Comparison of ENCODE assay signal across 21 cellular contexts in genomic region chr17:50185724-50186545, GRCh38. TPM values are rescaled to one million over a fixed set of nuclear protein-coding genes. Genes with fewer than 3 reads are reported as not detected.
DNase-seq lines count a peak whose midpoint lies in the region; ATAC-seq, FAIRE-seq and TF ChIP-seq lines count a peak whose summit lies in the region.
"Had no signal": no experiment of that assay in that cellular context is flagged by ENCODE, and none has a peak within 500 bp of the region (broad histone marks: within the 10 kb centered on the region; RNA-seq: fewer than 3 reads in every experiment).

No MANE protein-coding gene starts in this region.

- intact Hi-C loops in mammary epithelial cell (cut with micrococcal nuclease) = no loop called here

- peak overlapping the region; percentile 44 for H2BK15ac ChIP-seq in mesenchymal stem cell (ENCODE audit: low read depth, poor library complexity, severe bottlenecking)

- H3K4me2 ChIP-seq in mammary epithelial cell (ENCODE audit: insufficient read depth, low read depth, low read length) (no peak overlapping the region), mesenchymal stem cell (ENCODE audit: low read length, poor library complexity, severe bottlenecking) (no peak overlapping the region)

- H3K36me3 Mint-ChIP-seq in HFFc6 (ENCODE audit: low read depth) = peaks cover 71% of the 10 kb centered on the region

- no peak overlapping the region for H4K8ac ChIP-seq in mesenchymal stem cell (ENCODE audit: low read length)

- H3K36me3 ChIP-seq in mammary epithelial cell (ENCODE audit: insufficient read depth, low read length) = no peaks in the 10 kb centered on the region
- peaks cover 73 to 90% of the 10 kb centered on the region in 2 experiments for H3K36me3 ChIP-seq in mesenchymal stem cell (ENCODE audit: control insufficient read depth in 1 of 2, insufficient read depth in 2 of 2, low read depth in 1 of 2, low read length in 2 of 2)
- peaks cover 0 to 57% (median 0%) of the 10 kb centered on the region in 3 donors for H3K36me3 ChIP-seq in tibial nerve
- H3K36me3 ChIP-seq: HAP-1, SJCRH30 had no signal

- H4K20me1 ChIP-seq in mammary epithelial cell (ENCODE audit: insufficient read depth, low read length) = no peaks in the 10 kb centered on the region

- in situ Hi-C loops in mammary epithelial cell (cut with MboI; ENCODE audit: low sequenced_read_pairs in 2 of 2) = no loop called here

- no peak overlapping the region for H2BK5ac ChIP-seq in mesenchymal stem cell (ENCODE audit: low read depth, low read length, poor library complexity, severe bottlenecking)

- H3K79me1 ChIP-seq in mesenchymal stem cell (replicated peaks; ENCODE audit: low read length, poor library complexity, severe bottlenecking) = no peaks in the 10 kb centered on the region

- H3K18ac ChIP-seq in mesenchymal stem cell (ENCODE audit: low read depth in 1 of 2, low read length in 2 of 2) = peak overlapping the region in 1 of 2 experiments; percentile 25

- H3K9ac ChIP-seq in mammary epithelial cell (ENCODE audit: insufficient read depth, low read length) (no peak overlapping the region), mesenchymal stem cell (ENCODE audit: low read length) (peak overlapping the region; percentile 100)

- CTCF ChIA-PET in mammary epithelial cell (lab: Charles Lee; ENCODE audit: low non-redundant PET) = no interaction called here

- no peak for TF ChIP-seq EP300 in tibial nerve (IDR thresholded peaks at IDR 0.05)

- H3K27ac ChIP-seq in mammary epithelial cell (ENCODE audit: insufficient read depth, low read depth, low read length) = no peak overlapping the region
- H3K27ac ChIP-seq in mesenchymal stem cell (ENCODE audit: low read length, poor library complexity, severe bottlenecking) = peak overlapping the region; percentile 12
- H3K27ac ChIP-seq in tibial nerve = peak overlapping the region; percentile 36 to 89 (median 64)
- H3K27ac ChIP-seq: body of pancreas, SJCRH30 had no signal

- no peak overlapping the region for H2AK5ac ChIP-seq in mesenchymal stem cell (ENCODE audit: low read length, severe bottlenecking)

- H3K4me3 ChIP-seq in mammary epithelial cell (replicated peaks in 1 of 3; ENCODE audit: insufficient read depth in 1 of 3, low read depth in 2 of 3, low read length in 3 of 3) (no peak overlapping the region), mesenchymal stem cell (ENCODE audit: insufficient read depth in 1 of 2, low read depth in 1 of 2, low read length in 2 of 2) (no peak overlapping the region), tibial nerve (no peak overlapping the region)
- H3K4me3 ChIP-seq: body of pancreas, dorsolateral prefrontal cortex, HAP-1, SJCRH30 had no signal

- TF ChIP-seq POLR2A in tibial nerve (IDR thresholded peaks at IDR 0.05) (no peak), H54 (IDR thresholded peaks at IDR 0.05; ENCODE audit: low read depth, low read length) (no peak)

- BruUV-seq in mammary epithelial cell (replicated peaks; lab: Mats Ljungman, UMichigan) = TSS peak; percentile 33

- no peaks in the 10 kb centered on the region for H3K27me3 ChIP-seq in mammary epithelial cell (ENCODE audit: insufficient read depth, low read length)
- no peaks in the 10 kb centered on the region for H3K27me3 ChIP-seq in mesenchymal stem cell (ENCODE audit: control insufficient read depth in 1 of 2, insufficient read depth in 1 of 2, low read length in 2 of 2)
- H3K27me3 ChIP-seq in tibial nerve = no peaks in the 10 kb centered on the region
- H3K27me3 ChIP-seq: body of pancreas, dorsolateral prefrontal cortex, SJCRH30 had no signal

- no peak overlapping the region for H2BK120ac ChIP-seq in mesenchymal stem cell (ENCODE audit: low read depth, low read length)

- H3K9me3 ChIP-seq in mammary epithelial cell (replicated peaks; ENCODE audit: insufficient read depth, low read length) (no peaks in the 10 kb centered on the region), mesenchymal stem cell (ENCODE audit: control insufficient read depth, low read length) (no peaks in the 10 kb centered on the region), tibial nerve (no peaks in the 10 kb centered on the region)
- H3K9me3 ChIP-seq: body of pancreas, HAP-1, SJCRH30 had no signal

- H3K27ac Mint-ChIP-seq in HFFc6 = peak overlapping the region; percentile 100
- H3K27ac Mint-ChIP-seq: activated naive CD4-positive, alpha-beta T cell treated with anti-CD3 and anti-CD28 coated beads for 36 hours had no signal

- H3K4ac ChIP-seq in mesenchymal stem cell (ENCODE audit: low read depth in 1 of 2, low read length in 2 of 2) = peak overlapping the region in 1 of 2 experiments; percentile 21

- TF ChIP-seq CTCF in HFFc6 (IDR thresholded peaks at IDR 0.05) = no peak
- TF ChIP-seq CTCF in mammary epithelial cell (conservative IDR thresholded peaks at IDR 0.05 in 1 of 2, IDR thresholded peaks at IDR 0.05 in 1 of 2; ENCODE audit: extremely low read depth in 1 of 2, insufficient read depth in 1 of 2, low read depth in 1 of 2, low read length in 2 of 2) = no peak
- TF ChIP-seq CTCF in tibial nerve (IDR thresholded peaks at IDR 0.05) = no peak

- no peak overlapping the region for H3K23ac ChIP-seq in mesenchymal stem cell (ENCODE audit: low read length in 2 of 2)

- H3K79me2 ChIP-seq in mammary epithelial cell (ENCODE audit: insufficient read depth, low read length) = no peaks in the 10 kb centered on the region

- ATAC-seq in HG03521 (IDR thresholded peaks at IDR 0.05; ENCODE audit: unreplicated experiment) = no peak
- ATAC-seq: body of pancreas, esophagus mucosa, HepG2 had no signal

- no peak overlapping the region for H4K91ac ChIP-seq in mesenchymal stem cell (ENCODE audit: low read length)

- WGBS in mammary epithelial cell (ENCODE audit: low coverage, missing lambda C conversion rate) = 95% methylated on average over 24 of the region's 27 CpGs
- WGBS in mesenchymal stem cell = 95% methylated on average over 27 of the region's 27 CpGs
- 63 to 66% methylated on average over 23 to 24 of the region's 27 CpGs for WGBS in tibial nerve, 2 donors

- peaks cover 86% of the 10 kb centered on the region for H3K27me3 Mint-ChIP-seq in HFFc6 (ENCODE audit: insufficient read depth)

- no peak overlapping the region for H2BK12ac ChIP-seq in mesenchymal stem cell (ENCODE audit: low read length in 2 of 2)

- peak overlapping the region; percentile 100 for H3K4me3 Mint-ChIP-seq in HFFc6
- H3K4me3 Mint-ChIP-seq: activated naive CD4-positive, alpha-beta T cell treated with anti-CD3 and anti-CD28 coated beads for 36 hours had no signal

- H3K9me3 Mint-ChIP-seq in HFFc6 = peaks cover 3% of the 10 kb centered on the region; the same call in 1 of the 2 replicates
- H3K9me3 Mint-ChIP-seq: activated naive CD4-positive, alpha-beta T cell treated with anti-CD3 and anti-CD28 coated beads for 36 hours had no signal

- no peak overlapping the region for H3K14ac ChIP-seq in mesenchymal stem cell (ENCODE audit: low read length in 2 of 2)

- H3K4me1 ChIP-seq in mammary epithelial cell (ENCODE audit: insufficient read depth, low read length) (peaks cover 11% of the 10 kb centered on the region), mesenchymal stem cell (ENCODE audit: control insufficient read depth, insufficient read depth, low read depth, low read length) (peaks cover 67% of the 10 kb centered on the region), tibial nerve (peaks cover 0 to 84% (median 15%) of the 10 kb centered on the region in 4 donors)
- H3K4me1 ChIP-seq: body of pancreas, HAP-1 had no signal

- no peak for FAIRE-seq in H54 (lab: Jason Lieb, UNC)
- FAIRE-seq: HepG2, TTC549 had no signal

- no peak for DNase-seq in HFFc6
- DNase-seq in mammary epithelial cell = no peak
- peak; percentile 33 for DNase-seq in mesenchymal stem cell
- no peak for DNase-seq in tibial nerve (ENCODE audit: low spot score in 2 of 2)
- DNase-seq in activated T-cell treated with anti-CD3 and anti-CD28 coated beads, Interleukin-2, amount 50 U/mL, for 48 hours = no peak
- no peak for DNase-seq in H54 (ENCODE audit: insufficient read length, low spot score)
- DNase-seq: activated CD4-positive, alpha-beta T cell treated with anti-CD3 and anti-CD28 coated beads for 48 hours; activated CD8-positive, alpha-beta memory T cell treated with anti-CD3 and anti-CD28 coated beads, Interleukin-2, amount 50 U/mL, for 48 hours; activated naive CD4-positive, alpha-beta T cell treated with anti-CD3 and anti-CD28 coated beads for 36 hours; body of pancreas; dorsolateral prefrontal cortex; NCI-H2081 treated with DMSO at 0.1 percent for 48 hours; NCI-H524 treated with DMSO at 0.1 percent for 48 hours; SJCRH30; stimulated activated CD4-positive, alpha-beta T cell treated with anti-CD3 and anti-CD28 coated beads, Interleukin-12 subunit alpha, Interleukin-12 subunit beta, amount 100 ng/mL, for 4 hours; stimulated activated naive CD4-positive, alpha-beta T cell treated with Interleukin-2 at 50 U/mL for 16 hours had no signal

- dilution Hi-C loops in mammary epithelial cell (cut with HindIII; ENCODE audit: low sequenced_read_pairs) = no loop called here

- peaks cover 100% of the 10 kb centered on the region for H3K4me1 Mint-ChIP-seq in HFFc6 (ENCODE audit: low read depth)

- H2AFZ ChIP-seq in mammary epithelial cell (ENCODE audit: low read depth, low read length) = no peak overlapping the region
- no peak overlapping the region for H2AFZ ChIP-seq in mesenchymal stem cell (ENCODE audit: low read depth, low read length)

RNA-seq across cellular contexts. Expression of gene COL1A1, which starts 15.5 kb away (rescaled TPM):
- 1,000 to 10,000 TPM; 4,948 to 7,804 (median 5,240) TPM for total RNA-seq in HFFc6 (2021; fragmentation: NEBNext Ultra II Directional; extraction: Animal tissue kit (Norgen Biotek cat#: 25700))
- total RNA-seq in mammary epithelial cell (10 to 100 TPM in 1 of 2 donors, 1 to 10 TPM in 1; 9.2 to 14.2 TPM), tibial nerve (100 to 1,000 TPM in 1 of 4 donors, 10 to 100 TPM in 3; 31.5 to 185 (median 73.0) TPM)
- polyA plus RNA-seq in mammary epithelial cell = 1.8 TPM
- 11.4 TPM for polyA minus RNA-seq in mammary epithelial cell
- 4,381 TPM for polyA plus RNA-seq in mesenchymal stem cell (2013, experiment 1 of 2)
- 4,150 TPM for polyA plus RNA-seq in mesenchymal stem cell (2013, experiment 2 of 2)
- total RNA-seq: HepG2 had no signal

RNA-seq across cellular contexts. Expression of gene SGCA, which starts 20.1 kb away (rescaled TPM):
- total RNA-seq in HFFc6 (2021; fragmentation: NEBNext Ultra II Directional; extraction: Animal tissue kit (Norgen Biotek cat#: 25700)) = under 1 TPM; 0.28 to 0.91 (median 0.76) TPM
- total RNA-seq in mammary epithelial cell (not detected), tibial nerve (1 to 10 TPM; 1.8 to 7.8 (median 4.9) TPM)
- polyA plus RNA-seq in mammary epithelial cell = not detected
- not detected for polyA minus RNA-seq in mammary epithelial cell
- polyA plus RNA-seq in mesenchymal stem cell (2013, experiment 1 of 2) = 0.14 TPM
- polyA plus RNA-seq in mesenchymal stem cell (2013, experiment 2 of 2) = 0.08 TPM
- total RNA-seq: HepG2 had no signal
- polyA plus RNA-seq: HepG2 had no signal

RNA-seq across cellular contexts. Expression of gene PPP1R9B, which starts 35.5 kb away (rescaled TPM):
- total RNA-seq in HFFc6 (2021; fragmentation: NEBNext Ultra II Directional; extraction: Animal tissue kit (Norgen Biotek cat#: 25700)) = 10 to 100 TPM; 66.4 to 78.5 (median 68.7) TPM
- total RNA-seq in mammary epithelial cell = 10 to 100 TPM; 19.5 to 46.7 TPM
- 13.7 TPM for polyA plus RNA-seq in mammary epithelial cell
- 19.9 TPM for polyA minus RNA-seq in mammary epithelial cell
- polyA plus RNA-seq in mesenchymal stem cell (2013, experiment 1 of 2) = 34.9 TPM
- 33.0 TPM for polyA plus RNA-seq in mesenchymal stem cell (2013, experiment 2 of 2)
- total RNA-seq in tibial nerve = 10 to 100 TPM; 28.4 to 54.9 (median 36.9) TPM

RNA-seq across cellular contexts. Expression of gene SAMD14, which starts 56.0 kb away (rescaled TPM):
- total RNA-seq in HFFc6 (2021; fragmentation: NEBNext Ultra II Directional; extraction: Animal tissue kit (Norgen Biotek cat#: 25700)) = 10 to 100 TPM in 4 of 6 experiments, 1 to 10 TPM in 2; 4.3 to 14.1 (median 11.4) TPM
- under 1 TPM; 0.12 to 0.33 TPM for total RNA-seq in mammary epithelial cell
- 0.05 TPM for polyA plus RNA-seq in mammary epithelial cell
- polyA minus RNA-seq in mammary epithelial cell = 0.98 TPM
- 17.9 TPM for polyA plus RNA-seq in mesenchymal stem cell (2013, experiment 1 of 2)
- polyA plus RNA-seq in mesenchymal stem cell (2013, experiment 2 of 2) = 17.2 TPM
- 1 to 10 TPM in 2 of 4 donors, under 1 TPM in 2; 0.63 to 1.5 (median 1.1) TPM for total RNA-seq in tibial nerve
- total RNA-seq: body of pancreas had no signal

Comparison
In these comparisons a context has a peak if more than half of its experiments do, and no peak if none do; other contexts are left out.
1. RNA of gene COL1A1, which starts 15.5 kb away (total RNA-seq): 4,948 to 7,804 TPM in HFFc6; 31.5 to 185 TPM in tibial nerve and 9.2 to 14.2 TPM in mammary epithelial cell; every median in the first group is over 10 times any median in the second.